ENCODE assay signal across 12 cellular contexts in genomic region chr15:36347272-36347864, GRCh38.
"Had no signal": no experiment of that assay in that cellular context is flagged by ENCODE, and none has a peak within 500 bp of the region (broad histone marks: within the 10 kb centered on the region; RNA-seq: fewer than 3 reads in every experiment).

No MANE protein-coding gene starts in this region.

- H3K36me3 ChIP-seq: cardiac muscle cell, left lung, upper lobe of left lung had no signal

- H3K4me1 ChIP-seq: left lung, upper lobe of left lung had no signal

- ATAC-seq: activated CD8-positive, alpha-beta T cell treated with anti-CD3 and anti-CD28 coated beads for 36 hours; activated naive CD8-positive, alpha-beta T cell treated with anti-CD3 and anti-CD28 coated beads, Interleukin-2, amount 50 U/mL, for 24 hours; left lung had no signal

- H3K27me3 ChIP-seq: cardiac muscle cell, left lung, upper lobe of left lung had no signal

- H3K9me3 ChIP-seq: left lung, upper lobe of left lung had no signal

- H3K4me3 ChIP-seq: cardiac muscle cell, left lung, upper lobe of left lung had no signal

- H3K27ac ChIP-seq: cardiac muscle cell, left lung, upper lobe of left lung had no signal

- DNase-seq: activated CD4-positive, alpha-beta T cell treated with anti-CD3 and anti-CD28 coated beads for 4 hours; activated CD8-positive, alpha-beta T cell treated with anti-CD3 and anti-CD28 coated beads for 36 hours; activated naive CD4-positive, alpha-beta T cell treated with Interleukin-2 at 50 U/mL for 16 hours; activated naive CD8-positive, alpha-beta T cell treated with anti-CD3 and anti-CD28 coated beads, Interleukin-2, amount 50 U/mL, for 24 hours; foreskin melanocyte; head of caudate nucleus; left lung; retina; stimulated activated CD4-positive, alpha-beta T cell treated with anti-CD3 and anti-CD28 coated beads, Interleukin-4, amount 100 ng/mL, for 1 hour; stimulated activated CD8-positive, alpha-beta memory T cell treated with anti-CD3 and anti-CD28 coated beads, Interleukin-4, amount 100 ng/mL, for 48 hours; upper lobe of left lung had no signal
